2 cellular contexts compared by ENCODE assay signal in genomic region chr17:36661688-36662087, GRCh38.
TF ChIP-seq lines count a peak whose summit lies in the region.

No MANE protein-coding gene starts in this region.

TF ChIP-seq in HepG2, 621 proteins besides CTCF, POLR2A, EP300 and RAD21 (continued from another document):
- TF ChIP-seq, protein P1, sequence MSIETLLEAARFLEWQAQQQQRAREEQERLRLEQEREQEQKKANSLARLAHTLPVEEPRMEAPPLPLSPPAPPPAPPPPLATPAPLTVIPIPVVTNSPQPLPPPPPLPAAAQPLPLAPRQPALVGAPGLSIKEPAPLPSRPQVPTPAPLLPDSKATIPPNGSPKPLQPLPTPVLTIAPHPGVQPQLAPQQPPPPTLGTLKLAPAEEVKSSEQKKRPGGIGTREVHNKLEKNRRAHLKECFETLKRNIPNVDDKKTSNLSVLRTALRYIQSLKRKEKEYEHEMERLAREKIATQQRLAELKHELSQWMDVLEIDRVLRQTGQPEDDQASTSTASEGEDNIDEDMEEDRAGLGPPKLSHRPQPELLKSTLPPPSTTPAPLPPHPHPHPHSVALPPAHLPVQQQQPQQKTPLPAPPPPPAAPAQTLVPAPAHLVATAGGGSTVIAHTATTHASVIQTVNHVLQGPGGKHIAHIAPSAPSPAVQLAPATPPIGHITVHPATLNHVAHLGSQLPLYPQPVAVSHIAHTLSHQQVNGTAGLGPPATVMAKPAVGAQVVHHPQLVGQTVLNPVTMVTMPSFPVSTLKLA (IDR thresholded peaks at IDR 0.05), result peak; percentile 99

TF ChIP-seq in neural cell, 6 proteins besides CTCF, POLR2A, EP300 and RAD21:
- TF ChIP-seq REST (IDR thresholded peaks at IDR 0.05; ENCODE audit: borderline replicate concordance) (no peak), SMC3 (conservative IDR thresholded peaks at IDR 0.05; ENCODE audit: poor library complexity) (no peak), POLR2AphosphoS5 (IDR thresholded peaks at IDR 0.05) (peak; percentile 28)
